In the genomic region with DNA sequence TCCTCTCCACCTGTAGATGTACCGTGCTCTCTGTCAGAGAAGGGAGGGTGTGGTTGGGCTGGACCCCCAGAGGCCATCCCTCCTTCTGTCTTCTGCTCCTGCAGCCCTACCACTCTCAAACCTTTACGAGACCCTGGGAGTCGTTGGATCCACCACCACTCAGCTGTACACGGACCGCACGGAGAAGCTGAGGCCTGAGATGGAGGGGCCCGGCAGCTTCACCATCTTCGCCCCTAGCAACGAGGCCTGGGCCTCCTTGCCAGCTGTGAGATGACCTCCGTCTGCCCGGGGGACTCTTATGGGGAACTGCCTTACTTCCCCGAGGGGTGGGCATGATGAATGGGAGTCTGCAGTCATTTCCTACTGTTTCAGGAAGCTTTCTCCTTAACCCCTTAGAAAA, we compare ENCODE assay signal across 28 cellular contexts. TPM values are rescaled to one million over a fixed set of nuclear protein-coding genes. Genes with fewer than 3 reads are reported as not detected.
"Had no signal": no experiment of that assay in that cellular context is flagged by ENCODE, and none has a peak within 500 bp of the region (broad histone marks: within the 10 kb centered on the region; RNA-seq: fewer than 3 reads in every experiment).

No MANE protein-coding gene starts in this region.

- DNase-seq: activated CD4-positive, alpha-beta memory T cell treated with anti-CD3 and anti-CD28 coated beads for 36 hours; activated CD4-positive, alpha-beta T cell treated with anti-CD3 and anti-CD28 coated beads, Interleukin-2, amount 10 ng/mL, durations not matched to agents 24 days and 14 days; activated CD8-positive, alpha-beta memory T cell treated with anti-CD3 and anti-CD28 coated beads, Interleukin-2, amount 50 U/mL, for 4 hours; activated gamma-delta T cell treated with Interleukin-2 at 50 U/mL for 16 hours; activated naive CD4-positive, alpha-beta T cell treated with anti-CD3 and anti-CD28 coated beads, Interleukin-2, amount 50 U/mL, for 16 hours; activated T-cell treated with anti-CD3 and anti-CD28 coated beads, Interleukin-2, amount 50 U/mL, for 1 hour; amniotic stem cell; dermis blood vessel endothelial cell; effector CD4-positive, alpha-beta T cell; esophagus squamous epithelium; glutamatergic neuron; left ventricle myocardium inferior; nucleus accumbens; pancreas; stimulated activated CD4-positive, alpha-beta T cell treated with anti-CD3 and anti-CD28 coated beads, Interleukin-1b, Interleukin-23, amount 100 ng/mL, for 48 hours; stimulated activated CD4-positive, alpha-beta T cell treated with anti-CD3 and anti-CD28 coated beads, Interleukin-4, amount 100 ng/mL, for 4 hours; stimulated activated CD8-positive, alpha-beta memory T cell treated with anti-CD3 and anti-CD28 coated beads, Interleukin-4, amount 100 ng/mL, for 48 hours; stimulated activated naive CD8-positive, alpha-beta T cell treated with anti-CD3 and anti-CD28 coated beads, Interleukin-15, amount 100 ng/mL, for 72 hours; substantia nigra; T-helper 17 cell; T1000; WERI-Rb-1 had no signal

- H3K9me3 ChIP-seq: breast epithelium, esophagus squamous epithelium, left ventricle myocardium inferior, pancreas, right atrium auricular region had no signal

- H3K4me3 ChIP-seq: breast epithelium, esophagus squamous epithelium, left ventricle myocardium inferior, pancreas, right atrium auricular region had no signal

- H3K36me3 ChIP-seq: breast epithelium, pancreas, right atrium auricular region, WERI-Rb-1 had no signal

- ATAC-seq: activated CD4-positive, CD25-positive, alpha-beta regulatory T cell treated with anti-CD3 and anti-CD28 coated beads, Interleukin-2, amount 50 U/mL, for 24 hours; pancreas; stimulated activated memory B cell treated with anti-CD40 and anti-IgM and Interleukin-4, amounts not matched to agents 10 μg/mL and 1 μg/mL and 100 μg/mL, for 72 hours; stimulated activated naive CD8-positive, alpha-beta T cell treated with anti-CD3 and anti-CD28 coated beads, Interleukin-15, amount 100 ng/mL, for 72 hours; T-helper 17 cell had no signal

- H3K27ac ChIP-seq: breast epithelium, epithelial cell of prostate, esophagus squamous epithelium, left ventricle myocardium inferior, pancreas, right atrium auricular region, WERI-Rb-1 had no signal

- H3K27me3 ChIP-seq: breast epithelium, pancreas, right atrium auricular region had no signal

- H3K4me1 ChIP-seq: breast epithelium, pancreas had no signal

RNA-seq across cellular contexts. Expression of a gene that starts 17.4 kb away (rescaled TPM):
- total RNA-seq: activated CD4-positive, alpha-beta T cell treated with anti-CD3 and anti-CD28 coated beads, Interleukin-2, amount 10 ng/mL, durations not matched to agents 24 days and 14 days; activated T-helper 1 cell treated with anti-CD3 and anti-CD28 coated beads, Interleukin-12 subunit alpha, Interleukin-12 subunit beta, Interleukin-2, Interleukin-4 antibody, amounts not matched to agents 30 ng/mL and 10 ng/mL and 1 ng/mL, durations not matched to agents 14 hours and 24 hours and 36 hours had no signal
